In genomic region chr3:124861041-124861440, GRCh38 we compare ENCODE assay signal across 13 cellular contexts. TPM values are rescaled to one million over a fixed set of nuclear protein-coding genes. Genes with fewer than 3 reads are reported as not detected.
A peak's percentile ranks its signal among the peaks of the same experiment; 100 is the strongest.
DNase-seq lines count a peak whose midpoint lies in the region; ATAC-seq, FAIRE-seq and TF ChIP-seq lines count a peak whose summit lies in the region.
"Had no signal": no experiment of that assay in that cellular context is flagged by ENCODE, and none has a peak within 500 bp of the region (broad histone marks: within the 10 kb centered on the region; RNA-seq: fewer than 3 reads in every experiment).

No MANE protein-coding gene starts in this region.

- TF ChIP-seq CTCF in breast epithelium (IDR thresholded peaks at IDR 0.05), result no peak
- no peak for TF ChIP-seq CTCF in keratinocyte (optimal IDR thresholded peaks at IDR 0.05 in 1 of 3, IDR thresholded peaks at IDR 0.05 in 1 of 3, conservative IDR thresholded peaks at IDR 0.05 in 1 of 3; ENCODE audit: extremely low read depth in 1 of 3, insufficient read depth in 2 of 3, low read length in 3 of 3)
- TF ChIP-seq CTCF in spleen (IDR thresholded peaks at IDR 0.05 in 8 of 11, conservative IDR thresholded peaks at IDR 0.05 in 3 of 11), result no peak

- H3K9me3 Mint-ChIP-seq in activated naive CD8-positive, alpha-beta T cell treated with anti-CD3 and anti-CD28 coated beads for 36 hours, result no peaks in the 10 kb centered on the region
- no peaks in the 10 kb centered on the region for H3K9me3 Mint-ChIP-seq in stimulated activated memory B cell treated with anti-CD40 and anti-IgM and Interleukin-4, amounts not matched to agents 10 μg/mL and 1 μg/mL and 100 μg/mL, for 72 hours
- H3K9me3 Mint-ChIP-seq: CD4-positive, alpha-beta T cell had no signal

- dilution Hi-C loops in keratinocyte (cut with MboI; ENCODE audit: extremely low pct_ligation_motif_present, low sequenced_read_pairs), result no loop called here

- ATAC-seq in stimulated activated memory B cell treated with anti-CD40 and anti-IgM and Interleukin-4, amounts not matched to agents 10 μg/mL and 1 μg/mL and 100 μg/mL, for 72 hours, result no peak

- DNase-seq in HCEC 1CT (peak; percentile 13), breast epithelium (ENCODE audit: low spot score in 2 of 2) (no peak), keratinocyte (ENCODE audit: low read depth, low spot score) (no peak), spleen (no peak), NCI-H345 treated with DMSO at 0.1 percent for 48 hours (lab: John Stamatoyannopoulos, UW; ENCODE audit: unreplicated experiment) (no peak), GDM1 (lab: John Stamatoyannopoulos, UW) (no peak)
- no peak for DNase-seq in activated naive CD8-positive, alpha-beta T cell treated with anti-CD3 and anti-CD28 coated beads for 36 hours
- DNase-seq: CD4-positive, alpha-beta T cell; NK-92 treated with Interleukin-12 subunit alpha and Interleukin-12 subunit beta, amount 100 ng/mL, for 24 hours; stimulated activated CD4-positive, alpha-beta T cell treated with anti-CD3 and anti-CD28 coated beads, Interleukin-2, amount 100 ng/mL, for 24 hours had no signal

- no peaks in the 10 kb centered on the region for H3K9me1 ChIP-seq in keratinocyte (ENCODE audit: control insufficient read depth, extremely low read depth, insufficient read depth, low read length)

- no peak overlapping the region for H3K9ac ChIP-seq in keratinocyte (ENCODE audit: control insufficient read depth, extremely low read depth, insufficient read depth, low read length)

- H3K36me3 ChIP-seq in breast epithelium (no peaks in the 10 kb centered on the region), keratinocyte (ENCODE audit: control insufficient read depth in 2 of 2, extremely low read depth in 1 of 2, insufficient read depth in 2 of 2, low read length in 2 of 2) (peaks cover 4 to 13% of the 10 kb centered on the region in 2 experiments), spleen (no peaks in the 10 kb centered on the region)
- H3K36me3 ChIP-seq: MG63, pancreas had no signal

- no peak overlapping the region for H3K4me3 Mint-ChIP-seq in activated naive CD8-positive, alpha-beta T cell treated with anti-CD3 and anti-CD28 coated beads for 36 hours
- no peak overlapping the region for H3K4me3 Mint-ChIP-seq in stimulated activated memory B cell treated with anti-CD40 and anti-IgM and Interleukin-4, amounts not matched to agents 10 μg/mL and 1 μg/mL and 100 μg/mL, for 72 hours
- H3K4me3 Mint-ChIP-seq: CD4-positive, alpha-beta T cell had no signal

- H3K4me1 ChIP-seq in breast epithelium (no peaks in the 10 kb centered on the region), keratinocyte (ENCODE audit: control insufficient read depth, extremely low read depth, insufficient read depth, low read length) (peaks cover 34% of the 10 kb centered on the region), spleen (peaks cover 4 to 43% (median 21%) of the 10 kb centered on the region in 6 donors)

- TF ChIP-seq POLR2A in breast epithelium (IDR thresholded peaks at IDR 0.05), result no peak
- TF ChIP-seq POLR2A in spleen (IDR thresholded peaks at IDR 0.05), result no peak

- H3K9me3 ChIP-seq in breast epithelium (no peaks in the 10 kb centered on the region), keratinocyte (ENCODE audit: control insufficient read depth, low read depth, low read length) (no peaks in the 10 kb centered on the region), spleen (no peaks in the 10 kb centered on the region)
- H3K9me3 ChIP-seq: MG63, pancreas had no signal

- no peaks in the 10 kb centered on the region for H3K4me1 Mint-ChIP-seq in activated naive CD8-positive, alpha-beta T cell treated with anti-CD3 and anti-CD28 coated beads for 36 hours
- H3K4me1 Mint-ChIP-seq in stimulated activated memory B cell treated with anti-CD40 and anti-IgM and Interleukin-4, amounts not matched to agents 10 μg/mL and 1 μg/mL and 100 μg/mL, for 72 hours, result no peaks in the 10 kb centered on the region

- H3K27me3 ChIP-seq in breast epithelium (no peaks in the 10 kb centered on the region), keratinocyte (ENCODE audit: control insufficient read depth, extremely low read depth, insufficient read depth, low read length) (no peaks in the 10 kb centered on the region), spleen (replicated peaks in 1 of 7) (no peaks in the 10 kb centered on the region)
- H3K27me3 ChIP-seq: MG63, pancreas had no signal

- no peaks in the 10 kb centered on the region for H3K36me3 Mint-ChIP-seq in activated naive CD8-positive, alpha-beta T cell treated with anti-CD3 and anti-CD28 coated beads for 36 hours
- H3K36me3 Mint-ChIP-seq in stimulated activated memory B cell treated with anti-CD40 and anti-IgM and Interleukin-4, amounts not matched to agents 10 μg/mL and 1 μg/mL and 100 μg/mL, for 72 hours, result no peaks in the 10 kb centered on the region

- 82 to 90% (median 87%) methylated on average over 9 of the region's 9 CpGs for WGBS in spleen, 5 donors

- H4K20me1 ChIP-seq in keratinocyte (ENCODE audit: control insufficient read depth, extremely low read depth, insufficient read depth, low read length), result peaks cover 4% of the 10 kb centered on the region

- peak overlapping the region; percentile 56 for H3K4me2 ChIP-seq in keratinocyte (ENCODE audit: control insufficient read depth, extremely low read depth, insufficient read depth, low read depth, low read length)

- H3K79me2 ChIP-seq in keratinocyte (ENCODE audit: control insufficient read depth, insufficient read depth, low read length), result peaks cover 33% of the 10 kb centered on the region

- FAIRE-seq in keratinocyte (lab: Jason Lieb, UNC), result no peak
- FAIRE-seq: pancreas had no signal

- no peak overlapping the region for H3K4me3 ChIP-seq in breast epithelium
- H3K4me3 ChIP-seq in keratinocyte (ENCODE audit: control insufficient read depth in 2 of 3, extremely low read depth in 1 of 3, insufficient read depth in 2 of 3, low read depth in 1 of 3, low read length in 3 of 3), result no peak overlapping the region
- no peak overlapping the region for H3K4me3 ChIP-seq in spleen
- H3K4me3 ChIP-seq: MG63, pancreas had no signal

- intact Hi-C loops in breast epithelium (cut with DNase I; ENCODE audit: low total_unique reads) (no loop called here), spleen (cut with DNase I; ENCODE audit: low total_unique reads) (no loop called here)

- H2AFZ ChIP-seq in keratinocyte (ENCODE audit: control insufficient read depth, low read length), result no peak overlapping the region

- peaks cover 14% of the 10 kb centered on the region for H3K27me3 Mint-ChIP-seq in activated naive CD8-positive, alpha-beta T cell treated with anti-CD3 and anti-CD28 coated beads for 36 hours
- H3K27me3 Mint-ChIP-seq in stimulated activated memory B cell treated with anti-CD40 and anti-IgM and Interleukin-4, amounts not matched to agents 10 μg/mL and 1 μg/mL and 100 μg/mL, for 72 hours, result peaks cover 5% of the 10 kb centered on the region

- H3K27ac ChIP-seq in breast epithelium, result peak overlapping the region; percentile 65 to 68
- no peak overlapping the region for H3K27ac ChIP-seq in keratinocyte (ENCODE audit: control insufficient read depth, insufficient read depth, low read length)
- peak overlapping the region in 6 of 8 donors; percentile 18 to 65 (median 38) for H3K27ac ChIP-seq in spleen

- no peak overlapping the region for H3K27ac Mint-ChIP-seq in activated naive CD8-positive, alpha-beta T cell treated with anti-CD3 and anti-CD28 coated beads for 36 hours
- H3K27ac Mint-ChIP-seq in stimulated activated memory B cell treated with anti-CD40 and anti-IgM and Interleukin-4, amounts not matched to agents 10 μg/mL and 1 μg/mL and 100 μg/mL, for 72 hours, result no peak overlapping the region
- H3K27ac Mint-ChIP-seq: CD4-positive, alpha-beta T cell had no signal

RNA-seq across cellular contexts. Expression of gene ITGB5, which starts 26.1 kb away (rescaled TPM):
- total RNA-seq in breast epithelium (100 to 1,000 TPM in 2 of 3 donors, 10 to 100 TPM in 1; 80.1 to 286 (median 181) TPM), spleen (100 to 1,000 TPM in 5 of 7 donors, 10 to 100 TPM in 2; 71.9 to 227 (median 126) TPM)
- polyA plus RNA-seq in keratinocyte (136 to 145 TPM (median 136 TPM) in 3 replicates), spleen (10 to 100 TPM in 1 of 3 donors, 1 to 10 TPM in 2; 7.4 to 14.8 (median 9.8) TPM)
- 12.3 TPM for polyA plus RNA-seq in keratinocyte (2011; ENCODE audit: low read depth)
- 85.2 and 104 TPM in 2 replicates for polyA plus RNA-seq in keratinocyte (2011; cell fraction: cytosol; rRNA removed)
- polyA plus RNA-seq in keratinocyte (2011; cell fraction: nucleus; rRNA removed), result 199 and 267 TPM in 2 replicates
- 40.3 and 177 TPM in 2 replicates for polyA plus RNA-seq in keratinocyte (2012; ENCODE audit: low replicate concordance)
- 221 to 368 TPM (median 229 TPM) in 3 replicates for polyA minus RNA-seq in keratinocyte
- 124 TPM for polyA minus RNA-seq in keratinocyte (2011; cell fraction: cytosol; rRNA and poly(A)+ RNA removed)
- polyA minus RNA-seq in keratinocyte (2011; cell fraction: nucleus; rRNA and poly(A)+ RNA removed), result 284 and 412 TPM in 2 replicates
- total RNA-seq in activated naive CD8-positive, alpha-beta T cell treated with anti-CD3 and anti-CD28 coated beads for 36 hours, result under 1 TPM; 0.34 to 0.97 TPM

Comparison
In these comparisons a context has a peak if more than half of its experiments do, and no peak if none do; other contexts are left out.
1. RNA of gene ITGB5, which starts 26.1 kb away (total RNA-seq): 80.1 to 286 TPM in breast epithelium and 71.9 to 227 TPM in spleen; 0.34 to 0.97 TPM in activated naive CD8-positive, alpha-beta T cell treated with anti-CD3 and anti-CD28 coated beads for 36 hours; every median in the first group is over 10 times any median in the second.